Comparison of ENCODE assay signal across 22 cellular contexts in genomic region chr4:148634476-148634875, GRCh38.
A peak's percentile ranks its signal among the peaks of the same experiment; 100 is the strongest.
DNase-seq lines count a peak whose midpoint lies in the region; ATAC-seq, FAIRE-seq and TF ChIP-seq lines count a peak whose summit lies in the region.
"Had no signal": no experiment of that assay in that cellular context is flagged by ENCODE, and none has a peak within 500 bp of the region (broad histone marks: within the 10 kb centered on the region; RNA-seq: fewer than 3 reads in every experiment).

No MANE protein-coding gene starts in this region.

- H3K36me3 ChIP-seq in breast epithelium (no peaks in the 10 kb centered on the region), adipocyte (ENCODE audit: control insufficient read depth, insufficient read depth, low read length, severe bottlenecking) (no peaks in the 10 kb centered on the region), adrenal gland (replicated peaks in 1 of 2) (no peaks in the 10 kb centered on the region)
- H3K36me3 ChIP-seq: prostate gland, SJSA1, tibial artery had no signal

- H3K27me3 ChIP-seq in breast epithelium (no peaks in the 10 kb centered on the region), adipocyte (replicated peaks; ENCODE audit: control insufficient read depth, insufficient read depth, low read length) (no peaks in the 10 kb centered on the region), adrenal gland (no peaks in the 10 kb centered on the region)
- H3K27me3 ChIP-seq: SJSA1, tibial artery had no signal

- no peak for ATAC-seq in GM19351 (IDR thresholded peaks at IDR 0.05; ENCODE audit: unreplicated experiment)
- ATAC-seq: natural killer cell treated with Interleukin-12 subunit alpha and Interleukin-12 subunit beta and Interleukin-15 and Interleukin-18, amount 100 ng/mL, for 72 hours; stimulated activated naive B cell treated with anti-CD40 and anti-IgM and Interleukin-4, amounts not matched to agents 10 μg/mL and 1 μg/mL and 100 μg/mL, for 72 hours had no signal

- H3K4me3 ChIP-seq in breast epithelium (no peak overlapping the region), adipocyte (ENCODE audit: low read length) (no peak overlapping the region), adrenal gland (no peak overlapping the region)
- H3K4me3 ChIP-seq: prostate gland, SJSA1, tibial artery had no signal

- TF ChIP-seq POLR2A in breast epithelium (IDR thresholded peaks at IDR 0.05) (no peak), adrenal gland (IDR thresholded peaks at IDR 0.05) (no peak)

- H3K36me3 Mint-ChIP-seq in MCF 10A (ENCODE audit: insufficient read depth, unreplicated experiment), result no peaks in the 10 kb centered on the region
- H3K36me3 Mint-ChIP-seq: natural killer cell treated with Interleukin-12 subunit alpha and Interleukin-12 subunit beta and Interleukin-15 and Interleukin-18, amount 100 ng/mL, for 72 hours had no signal

- peaks cover 11% of the 10 kb centered on the region for H3K4me1 Mint-ChIP-seq in MCF 10A (ENCODE audit: insufficient read depth, unreplicated experiment)
- H3K4me1 Mint-ChIP-seq: memory B cell; stimulated activated naive B cell treated with anti-CD40 and anti-IgM and Interleukin-4, amounts not matched to agents 10 μg/mL and 1 μg/mL and 100 μg/mL, for 72 hours had no signal

- CTCF ChIA-PET in MCF 10A (lab: Yijun Ruan, JAX), result interaction anchor here (0.7 to 1.7 kb wide), 5 partner anchors 15 to 397 kb away, joined by 3 to 4 read pairs (median 3); no protein-coding TSS in a partner anchor

- H3K27ac ChIP-seq in breast epithelium (no peak overlapping the region), adrenal gland (no peak overlapping the region)
- H3K27ac ChIP-seq: prostate gland, SJSA1, tibial artery had no signal

- H3K9ac ChIP-seq in adipocyte (ENCODE audit: low read length), result no peak overlapping the region

- WGBS in adrenal gland, 4 donors, result 72 to 84% (median 73%) methylated on average over 3 of the region's 3 CpGs

- no peak overlapping the region for H3K4me3 Mint-ChIP-seq in MCF 10A (ENCODE audit: unreplicated experiment)
- H3K4me3 Mint-ChIP-seq: memory B cell; natural killer cell treated with Interleukin-12 subunit alpha and Interleukin-12 subunit beta and Interleukin-15 and Interleukin-18, amount 100 ng/mL, for 72 hours; stimulated activated naive B cell treated with anti-CD40 and anti-IgM and Interleukin-4, amounts not matched to agents 10 μg/mL and 1 μg/mL and 100 μg/mL, for 72 hours had no signal

- no TSS peak for BruUV-seq in MCF 10A (replicated peaks; lab: Mats Ljungman, UMichigan)

- FAIRE-seq in frontal cortex (lab: Jason Lieb, UNC), result no peak
- FAIRE-seq: A204.1 had no signal

- intact Hi-C loops in MCF 10A (cut with micrococcal nuclease), result no loop called here
- intact Hi-C loops in breast epithelium (cut with DNase I; ENCODE audit: low total_unique reads), result no loop called here
- intact Hi-C loops in adrenal gland (cut with DNase I), result no loop called here

- H3K4me1 ChIP-seq in breast epithelium, result no peaks in the 10 kb centered on the region
- H3K4me1 ChIP-seq in adipocyte (ENCODE audit: control insufficient read depth, insufficient read depth, low read length), result no peaks in the 10 kb centered on the region
- H3K4me1 ChIP-seq in adrenal gland (replicated peaks in 1 of 2), result no peaks in the 10 kb centered on the region
- H3K4me1 ChIP-seq: prostate gland, SJSA1, tibial artery had no signal

- H3K9me3 Mint-ChIP-seq in MCF 10A (ENCODE audit: unreplicated experiment), result no peaks in the 10 kb centered on the region

- H3K27ac Mint-ChIP-seq in MCF 10A (ENCODE audit: low read depth, unreplicated experiment), result no peak overlapping the region
- H3K27ac Mint-ChIP-seq: memory B cell; natural killer cell treated with Interleukin-12 subunit alpha and Interleukin-12 subunit beta and Interleukin-15 and Interleukin-18, amount 100 ng/mL, for 72 hours; stimulated activated naive B cell treated with anti-CD40 and anti-IgM and Interleukin-4, amounts not matched to agents 10 μg/mL and 1 μg/mL and 100 μg/mL, for 72 hours had no signal

- DNase-seq in MCF 10A (ENCODE audit: unreplicated experiment) (peak; percentile 75), breast epithelium (ENCODE audit: low spot score in 2 of 2) (no peak), adipocyte (ENCODE audit: low read depth) (peak; percentile 1), islet precursor cell (peak; percentile 60), adrenal gland (no peak), frontal cortex (ENCODE audit: low spot score in 2 of 2) (no peak)
- DNase-seq in stimulated activated CD8-positive, alpha-beta memory T cell treated with anti-CD3 and anti-CD28 coated beads, Interleukin-4, amount 100 ng/mL, for 48 hours, result no peak
- DNase-seq: activated CD4-positive, CD25-positive, alpha-beta regulatory T cell treated with anti-CD3 and anti-CD28 coated beads, Interleukin-2, amount 50 U/mL, for 72 hours; activated effector memory CD4-positive, alpha-beta T cell treated with Interleukin-2 at 50 U/mL for 16 hours; aorta; C1 segment of cervical spinal cord; cortex of kidney; H7; NK-92 treated with Interleukin-12 subunit alpha and Interleukin-12 subunit beta, amount 100 ng/mL, for 24 hours; stimulated activated naive B cell treated with anti-CD40 and anti-IgM and Interleukin-4, amounts not matched to agents 10 μg/mL and 1 μg/mL and 100 μg/mL, for 72 hours; tibial artery had no signal

- POLR2A ChIA-PET in MCF 10A (lab: Yijun Ruan, JAX), result interaction anchor here (0.7 to 1.1 kb wide), 2 partner anchors 16 to 652 kb away, joined by 3 to 6 read pairs; no protein-coding TSS in a partner anchor

- TF ChIP-seq CTCF in MCF 10A (IDR thresholded peaks at IDR 0.05; ENCODE audit: unreplicated experiment), result no peak
- TF ChIP-seq CTCF in breast epithelium (IDR thresholded peaks at IDR 0.05), result no peak
- TF ChIP-seq CTCF in adrenal gland (IDR thresholded peaks at IDR 0.05), result no peak

- no peaks in the 10 kb centered on the region for H3K27me3 Mint-ChIP-seq in MCF 10A (ENCODE audit: insufficient read depth, unreplicated experiment)
- H3K27me3 Mint-ChIP-seq: memory B cell; natural killer cell treated with Interleukin-12 subunit alpha and Interleukin-12 subunit beta and Interleukin-15 and Interleukin-18, amount 100 ng/mL, for 72 hours had no signal

- peaks cover 8 to 9% of the 10 kb centered on the region in 2 donors for H3K9me3 ChIP-seq in breast epithelium
- peaks cover 26% of the 10 kb centered on the region for H3K9me3 ChIP-seq in adipocyte (ENCODE audit: control insufficient read depth, low read length)
- no peaks in the 10 kb centered on the region for H3K9me3 ChIP-seq in adrenal gland (replicated peaks in 1 of 3)
- H3K9me3 ChIP-seq: prostate gland, SJSA1, tibial artery had no signal

Comparison
In these comparisons a context has a peak if more than half of its experiments do, and no peak if none do; other contexts are left out.
1. DNase-seq: peak in MCF 10A (single experiment), adipocyte (single experiment) and islet precursor cell (single experiment); none in breast epithelium (0 of 2), adrenal gland (0 of 7), stimulated activated CD8-positive, alpha-beta memory T cell treated with anti-CD3 and anti-CD28 coated beads, Interleukin-4, amount 100 ng/mL, for 48 hours (single experiment) and frontal cortex (0 of 2).